In the genomic region with DNA sequence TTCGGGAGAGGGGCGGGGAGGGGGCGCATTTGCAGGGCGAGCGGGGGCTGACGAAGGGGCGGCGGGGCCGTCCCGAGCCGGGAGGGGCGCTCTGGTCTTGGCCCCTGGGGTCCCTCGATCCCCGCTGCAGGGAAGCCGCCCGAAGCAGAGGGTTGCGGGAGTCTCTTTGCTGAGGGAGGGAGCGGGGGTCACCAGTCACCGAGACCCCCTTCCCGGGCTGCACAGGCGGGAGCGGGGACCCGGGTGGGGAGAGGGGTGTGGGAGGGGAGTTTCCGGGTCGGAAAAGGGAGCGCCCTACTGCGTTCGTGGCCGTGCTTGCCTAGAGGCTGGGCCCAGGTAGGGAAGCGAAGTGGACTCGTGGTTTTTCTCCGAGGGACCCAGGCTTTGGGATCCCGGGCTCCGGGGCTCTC, we compare ENCODE assay signal across 6 cellular contexts. TPM values are rescaled to one million over a fixed set of nuclear protein-coding genes. Genes with fewer than 3 reads are reported as not detected.
A peak's percentile ranks its signal among the peaks of the same experiment; 100 is the strongest.
DNase-seq lines count a peak whose midpoint lies in the region; ATAC-seq and TF ChIP-seq lines count a peak whose summit lies in the region.

No MANE protein-coding gene starts in this region.

- H3K27me3 ChIP-seq in Karpas-422 (ENCODE audit: low read length) (no peaks in the 10 kb centered on the region), subcutaneous abdominal adipose tissue (ENCODE audit: control insufficient read depth in 5 of 5, insufficient read depth in 4 of 5, low read length in 5 of 5) (peaks cover 0 to 5% (median 0%) of the 10 kb centered on the region in 5 donors)

- peak; percentile 11 for ATAC-seq in GM19025 (IDR thresholded peaks at IDR 0.05; ENCODE audit: low read depth, unreplicated experiment)

- peak overlapping the region; percentile 84 for H3K4me3 ChIP-seq in Karpas-422 (ENCODE audit: low read length)
- H3K4me3 ChIP-seq in fibroblast of the aortic adventitia (ENCODE audit: low read depth, low read length) = peak overlapping the region; percentile 79
- H3K4me3 ChIP-seq in subcutaneous abdominal adipose tissue (ENCODE audit: low read depth in 1 of 5, low read length in 5 of 5) = peak overlapping the region; percentile 67 to 78 (median 72)

- peak; percentile 63 for DNase-seq in Karpas-422
- DNase-seq in fibroblast of the aortic adventitia (ENCODE audit: low read depth) = no peak
- no peak for DNase-seq in HuH-7.5 (ENCODE audit: low spot score)
- no peak for DNase-seq in SHP77 (lab: John Stamatoyannopoulos, UW)

- H3K9ac ChIP-seq in Karpas-422 (ENCODE audit: low read length) (peak overlapping the region; percentile 97), subcutaneous abdominal adipose tissue (ENCODE audit: low read length in 5 of 5) (peak overlapping the region in 4 of 5 donors; percentile 48 to 84 (median 72))

- H3K36me3 ChIP-seq in Karpas-422 (ENCODE audit: insufficient read depth, low read length) (peaks cover 4% of the 10 kb centered on the region; the same call in 1 of the 2 replicates), subcutaneous abdominal adipose tissue (ENCODE audit: control insufficient read depth in 5 of 5, insufficient read depth in 5 of 5, low read length in 5 of 5) (peaks cover 0 to 30% (median 23%) of the 10 kb centered on the region in 5 donors)

- peaks cover 21% of the 10 kb centered on the region for H3K4me1 ChIP-seq in Karpas-422 (ENCODE audit: low read length)
- peaks cover 0 to 18% (median 11%) of the 10 kb centered on the region in 5 donors for H3K4me1 ChIP-seq in subcutaneous abdominal adipose tissue (ENCODE audit: control insufficient read depth in 5 of 5, insufficient read depth in 5 of 5, low read length in 5 of 5)

- no peak for TF ChIP-seq CTCF in fibroblast of the aortic adventitia (IDR thresholded peaks at IDR 0.05; ENCODE audit: insufficient read depth, low read length)

- H3K79me2 ChIP-seq in Karpas-422 (ENCODE audit: low read length) = peaks cover 24% of the 10 kb centered on the region

- 0 out of 2 replicates have a peak overlapping the region, but pooled peaks have one; percentile 58 for H2AFZ ChIP-seq in Karpas-422 (ENCODE audit: low read length)

- no peaks in the 10 kb centered on the region for H3K9me2 ChIP-seq in Karpas-422 (replicated peaks; ENCODE audit: insufficient read depth, low read length)

- no peaks in the 10 kb centered on the region for H4K20me1 ChIP-seq in Karpas-422 (ENCODE audit: insufficient read depth, low read depth, low read length)

- H3K27ac ChIP-seq in Karpas-422 (ENCODE audit: low read length) (peak overlapping the region; percentile 63), subcutaneous abdominal adipose tissue (ENCODE audit: low read depth, low read length) (no peak overlapping the region)

- H3K9me3 ChIP-seq in Karpas-422 (ENCODE audit: low read length) = no peaks in the 10 kb centered on the region
- H3K9me3 ChIP-seq in subcutaneous abdominal adipose tissue (ENCODE audit: control insufficient read depth in 5 of 5, low read length in 5 of 5) = no peaks in the 10 kb centered on the region

- H3K4me2 ChIP-seq in Karpas-422 (ENCODE audit: low read depth, low read length, poor library complexity, severe bottlenecking) = peak overlapping the region; percentile 82

RNA-seq across cellular contexts. Expression of gene AP1S1, which starts 0.4 kb away (rescaled TPM):
- 150 and 256 TPM in 2 replicates for total RNA-seq in Karpas-422 (2014; rRNA removed; shearing (Covaris generic); ENCODE audit: low replicate concordance)
- total RNA-seq in fibroblast of the aortic adventitia (ENCODE audit: low replicate concordance) = 34.9 and 77.5 TPM in 2 replicates

RNA-seq across cellular contexts. Expression of gene VGF, which starts 10.7 kb away (rescaled TPM):
- 0.86 and 1.4 TPM in 2 replicates for total RNA-seq in Karpas-422 (2014; rRNA removed; shearing (Covaris generic); ENCODE audit: low replicate concordance)
- not detected in 2 replicates for total RNA-seq in fibroblast of the aortic adventitia (ENCODE audit: low replicate concordance)

RNA-seq across cellular contexts. Expression of gene NAT16, which starts 25.4 kb away (rescaled TPM):
- not detected in 2 replicates for total RNA-seq in Karpas-422 (2014; rRNA removed; shearing (Covaris generic); ENCODE audit: low replicate concordance)
- total RNA-seq in fibroblast of the aortic adventitia (ENCODE audit: low replicate concordance) = not detected in 2 replicates

RNA-seq across cellular contexts. Expression of gene SERPINE1, which starts 27.8 kb away (rescaled TPM):
- total RNA-seq in Karpas-422 (2014; rRNA removed; shearing (Covaris generic); ENCODE audit: low replicate concordance) = not detected in 2 replicates
- 23.1 and 341 TPM in 2 replicates for total RNA-seq in fibroblast of the aortic adventitia (ENCODE audit: low replicate concordance)

RNA-seq across cellular contexts. Expression of gene MOGAT3, which starts 46.1 kb away (rescaled TPM):
- not detected in 2 replicates for total RNA-seq in Karpas-422 (2014; rRNA removed; shearing (Covaris generic); ENCODE audit: low replicate concordance)
- not detected in 2 replicates for total RNA-seq in fibroblast of the aortic adventitia (ENCODE audit: low replicate concordance)
